12 cellular contexts compared by ENCODE assay signal in genomic region chr9:92151691-92152393, GRCh38. TPM values are rescaled to one million over a fixed set of nuclear protein-coding genes. Genes with fewer than 3 reads are reported as not detected.
DNase-seq lines count a peak whose midpoint lies in the region; ATAC-seq and TF ChIP-seq lines count a peak whose summit lies in the region.
"Had no signal": no experiment of that assay in that cellular context is flagged by ENCODE, and none has a peak within 500 bp of the region (broad histone marks: within the 10 kb centered on the region; RNA-seq: fewer than 3 reads in every experiment).

No MANE protein-coding gene starts in this region.

- H3K4me3 ChIP-seq in LNCaP clone FGC (ENCODE audit: low read depth, low read length) (no peak overlapping the region), muscle layer of colon (ENCODE audit: low read depth in 1 of 2, low read length in 2 of 2) (no peak overlapping the region), left lung (no peak overlapping the region)
- H3K4me3 ChIP-seq: mucosa of descending colon had no signal

- intact Hi-C loops in left lung (cut with DNase I), result no loop called here

- H3K27ac ChIP-seq in muscle layer of colon (ENCODE audit: low read depth, low read length) (peak overlapping the region; percentile 17), left lung (no peak overlapping the region)

- H3K4me1 ChIP-seq in muscle layer of colon (ENCODE audit: insufficient read depth, low read length), result peaks cover 28% of the 10 kb centered on the region
- peaks cover 5 to 9% of the 10 kb centered on the region in 2 donors for H3K4me1 ChIP-seq in left lung

- H3K36me3 ChIP-seq in muscle layer of colon (ENCODE audit: insufficient read depth, low read length) (no peaks in the 10 kb centered on the region), left lung (no peaks in the 10 kb centered on the region)

- H3K9ac ChIP-seq in muscle layer of colon (ENCODE audit: low read length), result no peak overlapping the region

- H3K9me3 ChIP-seq in muscle layer of colon (ENCODE audit: low read length) (no peaks in the 10 kb centered on the region), left lung (no peaks in the 10 kb centered on the region)
- H3K9me3 ChIP-seq: mucosa of descending colon had no signal

- ATAC-seq in left lung (no peak), HG03139 (IDR thresholded peaks at IDR 0.05; ENCODE audit: unreplicated experiment) (no peak), HG03108 (IDR thresholded peaks at IDR 0.05; ENCODE audit: unreplicated experiment) (no peak)
- ATAC-seq: mucosa of descending colon had no signal

- no peak for TF ChIP-seq CTCF in LNCaP clone FGC (IDR thresholded peaks at IDR 0.05; ENCODE audit: control insufficient read depth, extremely low read depth, insufficient read depth)
- no peak for TF ChIP-seq CTCF in left lung (IDR thresholded peaks at IDR 0.05)

- H3K27me3 ChIP-seq in muscle layer of colon (ENCODE audit: control insufficient read depth in 1 of 2, insufficient read depth in 2 of 2, low read length in 2 of 2), result no peaks in the 10 kb centered on the region
- H3K27me3 ChIP-seq in left lung, result no peaks in the 10 kb centered on the region

- peak; percentile 33 for DNase-seq in DMS53 treated with DMSO at 0.1 percent for 48 hours (lab: John Stamatoyannopoulos, UW; ENCODE audit: unreplicated experiment)
- DNase-seq in LNCaP clone FGC (ENCODE audit: low read depth), result peak; percentile 95
- peak; percentile 83 for DNase-seq in astrocyte of the hippocampus (ENCODE audit: low read depth, low spot score)
- DNase-seq in left lung, result no peak
- DNase-seq in activated gamma-delta T cell treated with Interleukin-2 at 50 U/mL for 16 hours, result no peak
- DNase-seq: activated CD8-positive, alpha-beta memory T cell treated with anti-CD3 and anti-CD28 coated beads for 24 hours; effector CD4-positive, alpha-beta T cell; mucosa of descending colon; NCI-H1436 treated with DMSO at 0.1 percent for 48 hours had no signal

RNA-seq across cellular contexts. Expression of gene SPTLC1, which starts 36.6 kb away (rescaled TPM):
- total RNA-seq in left lung, result 10 to 100 TPM; 68.0 to 73.8 TPM

Comparison
In these comparisons a context has a peak if more than half of its experiments do, and no peak if none do; other contexts are left out.
1. DNase-seq: peak in DMS53 treated with DMSO at 0.1 percent for 48 hours (single experiment), LNCaP clone FGC (single experiment) and astrocyte of the hippocampus (single experiment); none in left lung (0 of 2) and activated gamma-delta T cell treated with Interleukin-2 at 50 U/mL for 16 hours (single experiment).